Comparison of ENCODE assay signal across 8 cellular contexts in genomic region chr4:184288451-184289178, GRCh38.
A peak's percentile ranks its signal among the peaks of the same experiment; 100 is the strongest.
DNase-seq lines count a peak whose midpoint lies in the region; ATAC-seq and TF ChIP-seq lines count a peak whose summit lies in the region.

No MANE protein-coding gene starts in this region.

- intact Hi-C loops in head of caudate nucleus (cut with DNase I): no loop called here

- no peak overlapping the region for H3K4me3 ChIP-seq in Karpas-422 (ENCODE audit: low read length)
- H3K4me3 ChIP-seq in hepatocyte: no peak overlapping the region

- H3K4me1 ChIP-seq in Karpas-422 (ENCODE audit: low read length): peaks cover 53% of the 10 kb centered on the region
- H3K4me1 ChIP-seq in hepatocyte (ENCODE audit: insufficient read depth): peaks cover 25% of the 10 kb centered on the region

- no peak for TF ChIP-seq CTCF in hepatocyte (IDR thresholded peaks at IDR 0.05; ENCODE audit: poor library complexity)

- peak overlapping the region; percentile 48 for H2AFZ ChIP-seq in Karpas-422 (ENCODE audit: low read length)
- no peak overlapping the region for H2AFZ ChIP-seq in hepatocyte

- H3K27me3 ChIP-seq in Karpas-422 (ENCODE audit: low read length) (no peaks in the 10 kb centered on the region), hepatocyte (no peaks in the 10 kb centered on the region)

- H3K79me2 ChIP-seq in Karpas-422 (ENCODE audit: low read length): no peaks in the 10 kb centered on the region
- H3K79me2 ChIP-seq in hepatocyte: no peaks in the 10 kb centered on the region

- WGBS in hepatocyte (ENCODE audit: low lambda C conversion rate, missing lambda C conversion rate): 87% methylated on average over 13 of the region's 14 CpGs

- H3K9me3 ChIP-seq in Karpas-422 (ENCODE audit: low read length): no peaks in the 10 kb centered on the region
- no peaks in the 10 kb centered on the region for H3K9me3 ChIP-seq in hepatocyte (ENCODE audit: low read depth)

- H3K4me2 ChIP-seq in Karpas-422 (ENCODE audit: low read depth, low read length, poor library complexity, severe bottlenecking) (peak overlapping the region; percentile 68), hepatocyte (peak overlapping the region; percentile 46)

- H3K27ac ChIP-seq in Karpas-422 (ENCODE audit: low read length) (peak overlapping the region; percentile 92), hepatocyte (peak overlapping the region; percentile 56)

- peak; percentile 24 for TF ChIP-seq POLR2A in GM18505 (IDR thresholded peaks at IDR 0.05; ENCODE audit: borderline replicate concordance, extremely low read depth, insufficient read depth, insufficient read length)

- peak overlapping the region; percentile 65 for H3K9ac ChIP-seq in Karpas-422 (ENCODE audit: low read length)

- DNase-seq in Karpas-422: peak; percentile 53
- no peak for DNase-seq in hepatocyte (ENCODE audit: low spot score)
- no peak for DNase-seq in head of caudate nucleus
- DNase-seq in activated CD4-positive, CD25-positive, alpha-beta regulatory T cell treated with anti-CD3 and anti-CD28 coated beads, Interleukin-2, amount 50 U/mL, for 72 hours: no peak
- DNase-seq in NCI-H1417 treated with DMSO at 0.1 percent for 48 hours (lab: John Stamatoyannopoulos, UW): no peak
- no peak for DNase-seq in SW 1271 (lab: John Stamatoyannopoulos, UW)

- H3K9me2 ChIP-seq in Karpas-422 (replicated peaks; ENCODE audit: insufficient read depth, low read length) (no peaks in the 10 kb centered on the region), hepatocyte (replicated peaks; ENCODE audit: insufficient read depth) (no peaks in the 10 kb centered on the region)

- H4K20me1 ChIP-seq in Karpas-422 (ENCODE audit: insufficient read depth, low read depth, low read length): no peaks in the 10 kb centered on the region
- no peaks in the 10 kb centered on the region for H4K20me1 ChIP-seq in hepatocyte (ENCODE audit: insufficient read depth, poor library complexity, severe bottlenecking)

- ATAC-seq in GM18505 (IDR thresholded peaks at IDR 0.05; ENCODE audit: unreplicated experiment) (peak; percentile 51), GM21528 (IDR thresholded peaks at IDR 0.05; ENCODE audit: low FRiP score, unreplicated experiment) (peak; percentile 57)

- no peaks in the 10 kb centered on the region for H3K36me3 ChIP-seq in Karpas-422 (ENCODE audit: insufficient read depth, low read length)
- H3K36me3 ChIP-seq in hepatocyte (replicated peaks; ENCODE audit: insufficient read depth, low read depth): no peaks in the 10 kb centered on the region
